Comparison of ENCODE assay signal across 14 cellular contexts in genomic region chr4:38080061-38080531, GRCh38.
"Had no signal": no experiment of that assay in that cellular context is flagged by ENCODE, and none has a peak within 500 bp of the region (broad histone marks: within the 10 kb centered on the region; RNA-seq: fewer than 3 reads in every experiment).

No MANE protein-coding gene starts in this region.

- H3K9me3 ChIP-seq: body of pancreas, pancreas had no signal

- H3K9me3 Mint-ChIP-seq: activated CD4-positive, alpha-beta T cell treated with anti-CD3 and anti-CD28 coated beads, Interleukin-2, amount 10 ng/mL, durations not matched to agents 24 days and 14 days; activated naive CD4-positive, alpha-beta T cell treated with anti-CD3 and anti-CD28 coated beads, Interleukin-2, amount 10 ng/mL, durations not matched to agents 7 days and 5 days; central memory CD8-positive, alpha-beta T cell; stimulated activated memory B cell treated with anti-CD40 and anti-IgM and Interleukin-4, amounts not matched to agents 10 μg/mL and 1 μg/mL and 100 μg/mL, for 72 hours; T-helper 1 cell treated with Interleukin-12 subunit alpha and Interleukin-12 subunit beta and Interleukin-4 antibody, amounts not matched to agents 30 μg/mL and 1 μg/mL, for 36 hours; WTC11 had no signal

- H3K4me3 Mint-ChIP-seq: activated CD4-positive, alpha-beta T cell treated with anti-CD3 and anti-CD28 coated beads, Interleukin-2, amount 10 ng/mL, durations not matched to agents 24 days and 14 days; activated naive CD4-positive, alpha-beta T cell treated with anti-CD3 and anti-CD28 coated beads, Interleukin-2, amount 10 ng/mL, durations not matched to agents 7 days and 5 days; central memory CD8-positive, alpha-beta T cell; stimulated activated memory B cell treated with anti-CD40 and anti-IgM and Interleukin-4, amounts not matched to agents 10 μg/mL and 1 μg/mL and 100 μg/mL, for 72 hours; T-helper 1 cell treated with Interleukin-12 subunit alpha and Interleukin-12 subunit beta and Interleukin-4 antibody, amounts not matched to agents 30 μg/mL and 1 μg/mL, for 36 hours; type B pancreatic cell; WTC11 had no signal

- H3K27ac Mint-ChIP-seq: activated CD4-positive, alpha-beta T cell treated with anti-CD3 and anti-CD28 coated beads, Interleukin-2, amount 10 ng/mL, durations not matched to agents 24 days and 14 days; activated naive CD4-positive, alpha-beta T cell treated with anti-CD3 and anti-CD28 coated beads, Interleukin-2, amount 10 ng/mL, durations not matched to agents 7 days and 5 days; stimulated activated memory B cell treated with anti-CD40 and anti-IgM and Interleukin-4, amounts not matched to agents 10 μg/mL and 1 μg/mL and 100 μg/mL, for 72 hours; T-helper 1 cell treated with Interleukin-12 subunit alpha and Interleukin-12 subunit beta and Interleukin-4 antibody, amounts not matched to agents 30 μg/mL and 1 μg/mL, for 36 hours; WTC11 had no signal

- H3K27me3 ChIP-seq: body of pancreas, dorsolateral prefrontal cortex, pancreas had no signal

- ATAC-seq: body of pancreas; left cardiac atrium; stimulated activated memory B cell treated with anti-CD40 and anti-IgM and Interleukin-4, amounts not matched to agents 10 μg/mL and 1 μg/mL and 100 μg/mL, for 72 hours; WTC11 had no signal

- DNase-seq: activated CD4-positive, alpha-beta T cell treated with anti-CD3 and anti-CD28 coated beads, Interleukin-2, amount 10 ng/mL, durations not matched to agents 24 days and 14 days; activated CD8-positive, alpha-beta memory T cell treated with anti-CD3 and anti-CD28 coated beads for 24 hours; activated naive CD4-positive, alpha-beta T cell treated with anti-CD3 and anti-CD28 coated beads, Interleukin-2, amount 10 ng/mL, durations not matched to agents 7 days and 5 days; body of pancreas; dorsolateral prefrontal cortex; left cardiac atrium; pancreas; substantia nigra had no signal

- H3K36me3 ChIP-seq: pancreas had no signal

- H3K4me3 ChIP-seq: body of pancreas, dorsolateral prefrontal cortex, pancreas, smooth muscle cell had no signal

- H3K27me3 Mint-ChIP-seq: activated CD4-positive, alpha-beta T cell treated with anti-CD3 and anti-CD28 coated beads, Interleukin-2, amount 10 ng/mL, durations not matched to agents 24 days and 14 days; activated naive CD4-positive, alpha-beta T cell treated with anti-CD3 and anti-CD28 coated beads, Interleukin-2, amount 10 ng/mL, durations not matched to agents 7 days and 5 days; central memory CD8-positive, alpha-beta T cell; stimulated activated memory B cell treated with anti-CD40 and anti-IgM and Interleukin-4, amounts not matched to agents 10 μg/mL and 1 μg/mL and 100 μg/mL, for 72 hours; type B pancreatic cell had no signal
